ENCODE assay signal across 9 cellular contexts in the genomic region with DNA sequence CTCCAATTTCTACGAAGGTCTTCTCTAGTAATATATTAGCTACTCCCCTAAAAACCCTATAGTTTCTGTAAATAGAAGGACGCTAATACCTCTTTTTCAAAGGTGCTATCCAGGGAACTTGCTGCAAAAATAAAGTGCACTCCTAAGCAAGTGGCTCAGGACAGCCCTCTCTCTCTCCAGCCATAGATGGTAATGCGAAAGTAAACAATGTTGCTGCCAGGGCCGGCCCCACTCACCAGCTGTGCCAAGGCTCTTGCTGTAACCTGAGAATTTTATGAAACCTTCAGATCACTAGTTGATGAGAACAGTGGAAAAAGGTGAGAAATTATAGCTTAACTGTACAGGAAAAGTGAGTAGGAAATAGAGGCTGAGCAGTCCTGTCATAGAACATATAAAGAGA. TPM values are rescaled to one million over a fixed set of nuclear protein-coding genes. Genes with fewer than 3 reads are reported as not detected.
A peak's percentile ranks its signal among the peaks of the same experiment; 100 is the strongest.
DNase-seq lines count a peak whose midpoint lies in the region; ATAC-seq and TF ChIP-seq lines count a peak whose summit lies in the region.
"Had no signal": no experiment of that assay in that cellular context is flagged by ENCODE, and none has a peak within 500 bp of the region (broad histone marks: within the 10 kb centered on the region; RNA-seq: fewer than 3 reads in every experiment).

No MANE protein-coding gene starts in this region.

- H2AFZ ChIP-seq in mammary epithelial cell (ENCODE audit: low read depth, low read length) = peak overlapping the region; percentile 21

- no peak for TF ChIP-seq CTCF in mammary epithelial cell (conservative IDR thresholded peaks at IDR 0.05 in 1 of 2, IDR thresholded peaks at IDR 0.05 in 1 of 2; ENCODE audit: extremely low read depth in 1 of 2, insufficient read depth in 1 of 2, low read depth in 1 of 2, low read length in 2 of 2)

- peak overlapping the region in 1 of 3 experiments; percentile 17 for H3K4me3 ChIP-seq in mammary epithelial cell (replicated peaks in 1 of 3; ENCODE audit: insufficient read depth in 1 of 3, low read depth in 2 of 3, low read length in 3 of 3)

- WGBS in mammary epithelial cell (ENCODE audit: low coverage, missing lambda C conversion rate) = 2% methylated on average over 4 of the region's 4 CpGs

- intact Hi-C loops in mammary epithelial cell (cut with micrococcal nuclease) = no loop called here

- H3K79me2 ChIP-seq in mammary epithelial cell (ENCODE audit: insufficient read depth, low read length) = no peaks in the 10 kb centered on the region

- DNase-seq in DMS 273 treated with DMSO at 0.1 percent for 48 hours (lab: John Stamatoyannopoulos, UW) (peak; percentile 30), NCI-H2081 (lab: John Stamatoyannopoulos, UW) (peak; percentile 82 to 96), mammary epithelial cell (peak; percentile 31), myocyte (ENCODE audit: low read depth) (peak; percentile 74)
- no peak for DNase-seq in activated CD8-positive, alpha-beta memory T cell treated with anti-CD3 and anti-CD28 coated beads, Interleukin-2, amount 50 U/mL, for 4 hours
- DNase-seq: T-helper 9 cell had no signal

- no peaks in the 10 kb centered on the region for H3K4me1 ChIP-seq in mammary epithelial cell (ENCODE audit: insufficient read depth, low read length)

- no TSS peak for BruUV-seq in mammary epithelial cell (replicated peaks; lab: Mats Ljungman, UMichigan)

- dilution Hi-C loops in mammary epithelial cell (cut with HindIII; ENCODE audit: low sequenced_read_pairs) = no loop called here

- H4K20me1 ChIP-seq in mammary epithelial cell (ENCODE audit: insufficient read depth, low read length) = no peaks in the 10 kb centered on the region

- no peak overlapping the region for H3K27ac ChIP-seq in mammary epithelial cell (ENCODE audit: insufficient read depth, low read depth, low read length)

- in situ Hi-C loops in mammary epithelial cell (cut with MboI; ENCODE audit: low sequenced_read_pairs in 2 of 2) = no loop called here

- ATAC-seq in GM19452 (IDR thresholded peaks at IDR 0.05; ENCODE audit: unreplicated experiment) (no peak), GM19397 (IDR thresholded peaks at IDR 0.05; ENCODE audit: unreplicated experiment) (no peak), HG03354 (IDR thresholded peaks at IDR 0.05; ENCODE audit: poor library complexity, severe bottlenecking, unreplicated experiment) (no peak)

- CTCF ChIA-PET in mammary epithelial cell (lab: Charles Lee; ENCODE audit: low non-redundant PET) = no interaction called here

- no peaks in the 10 kb centered on the region for H3K36me3 ChIP-seq in mammary epithelial cell (ENCODE audit: insufficient read depth, low read length)

- no peak overlapping the region for H3K9ac ChIP-seq in mammary epithelial cell (ENCODE audit: insufficient read depth, low read length)

- H3K27me3 ChIP-seq in mammary epithelial cell (ENCODE audit: insufficient read depth, low read length) = no peaks in the 10 kb centered on the region

- peak overlapping the region; percentile 25 for H3K4me2 ChIP-seq in mammary epithelial cell (ENCODE audit: insufficient read depth, low read depth, low read length)

- no peaks in the 10 kb centered on the region for H3K9me3 ChIP-seq in mammary epithelial cell (replicated peaks; ENCODE audit: insufficient read depth, low read length)

RNA-seq across cellular contexts. Expression of gene TAS2R39, which starts 10.9 kb away (rescaled TPM):
- total RNA-seq in mammary epithelial cell = not detected
- not detected for polyA plus RNA-seq in mammary epithelial cell
- not detected for polyA minus RNA-seq in mammary epithelial cell
- not detected in 2 replicates for total RNA-seq in myocyte
- not detected for polyA plus RNA-seq in myocyte (2012)

RNA-seq across cellular contexts. Expression of gene PIP, which starts 40.5 kb away (rescaled TPM):
- total RNA-seq in mammary epithelial cell = not detected
- polyA plus RNA-seq in mammary epithelial cell = not detected
- polyA minus RNA-seq in mammary epithelial cell = not detected
- not detected in 2 replicates for total RNA-seq in myocyte
- polyA plus RNA-seq in myocyte (2012) = not detected

RNA-seq across cellular contexts. Expression of gene TAS2R40, which starts 49.5 kb away (rescaled TPM):
- total RNA-seq in mammary epithelial cell (not detected), myocyte (not detected in 2 replicates)
- not detected for polyA plus RNA-seq in mammary epithelial cell
- polyA minus RNA-seq in mammary epithelial cell = not detected
- polyA plus RNA-seq in myocyte (2012) = not detected
